In the genomic region with DNA sequence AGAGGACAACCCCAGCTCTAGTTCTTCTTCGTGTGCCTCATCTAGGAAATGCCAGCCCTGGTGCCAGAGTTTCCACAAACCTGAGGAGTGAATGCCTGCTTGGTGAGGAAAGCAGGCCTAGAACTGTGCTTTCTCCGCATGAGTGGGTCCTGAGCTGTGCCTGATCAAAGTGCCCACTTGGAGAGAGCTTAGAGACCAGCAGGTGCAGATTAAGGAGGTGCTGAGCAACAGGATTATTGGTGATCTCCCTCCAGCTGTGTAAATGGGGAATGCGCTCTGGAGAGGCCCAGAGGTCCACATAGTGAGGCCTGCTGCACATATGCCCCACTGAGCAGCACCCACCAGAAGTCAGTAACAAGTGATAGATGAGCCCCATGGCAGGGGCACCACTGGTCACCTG, we compare ENCODE assay signal across 21 cellular contexts.
DNase-seq lines count a peak whose midpoint lies in the region; ATAC-seq lines count a peak whose summit lies in the region.
"Had no signal": no experiment of that assay in that cellular context is flagged by ENCODE, and none has a peak within 500 bp of the region (broad histone marks: within the 10 kb centered on the region; RNA-seq: fewer than 3 reads in every experiment).

No MANE protein-coding gene starts in this region.

- H3K36me3 ChIP-seq in BLaER1 treated with 17β-estradiol and CSF1 and Interleukin-3, amounts not matched to agents 10 nM and 100 nM: no peaks in the 10 kb centered on the region
- H3K36me3 ChIP-seq: MG63 had no signal

- H3K4me2 ChIP-seq in BLaER1 treated with 17β-estradiol and CSF1 and Interleukin-3, amounts not matched to agents 10 nM and 100 nM: peak overlapping the region in 9 of 11 experiments; percentile 14 to 60 (median 42); a peak in 15 of 22 replicates
- H3K4me2 ChIP-seq: GM23338, SK-N-SH had no signal

- in situ Hi-C loops in G401 (cut with HindIII; ENCODE audit: low sequenced_read_pairs): no loop called here

- no peak overlapping the region for H3K9ac ChIP-seq in BLaER1 treated with 17β-estradiol and CSF1 and Interleukin-3, amounts not matched to agents 10 nM and 100 nM
- H3K9ac ChIP-seq: SK-N-SH had no signal

- peaks cover 0 to 16% (median 11%) of the 10 kb centered on the region in 10 experiments; a peak in 15 of 20 replicates for H3K4me1 ChIP-seq in BLaER1 treated with 17β-estradiol and CSF1 and Interleukin-3, amounts not matched to agents 10 nM and 100 nM

- no peak overlapping the region for H3K27ac ChIP-seq in BLaER1 treated with 17β-estradiol and CSF1 and Interleukin-3, amounts not matched to agents 10 nM and 100 nM
- H3K27ac ChIP-seq: C4-2B had no signal

- ATAC-seq in GM21723 (IDR thresholded peaks at IDR 0.05; ENCODE audit: unreplicated experiment) (no peak), HG02973 (IDR thresholded peaks at IDR 0.05; ENCODE audit: unreplicated experiment) (no peak)
- no peak for ATAC-seq in activated CD4-positive, CD25-positive, alpha-beta regulatory T cell treated with anti-CD3 and anti-CD28 coated beads, Interleukin-2, amount 50 U/mL, for 24 hours
- ATAC-seq: GM23338, HCT116 had no signal

- no peak overlapping the region for H3K4me3 ChIP-seq in BLaER1 treated with 17β-estradiol and CSF1 and Interleukin-3, amounts not matched to agents 10 nM and 100 nM
- H3K4me3 ChIP-seq: GM23338, MG63 had no signal

- no peaks in the 10 kb centered on the region for H3K9me3 ChIP-seq in BLaER1 treated with 17β-estradiol and CSF1 and Interleukin-3, amounts not matched to agents 10 nM and 100 nM (replicated peaks in 1 of 11)
- H3K9me3 ChIP-seq: MG63, SK-N-SH had no signal

- DNase-seq in DMS79 treated with DMSO at 0.1 percent for 48 hours (lab: John Stamatoyannopoulos, UW) (peak; percentile 94), NCI-H2029 treated with DMSO at 0.1 percent for 48 hours (lab: John Stamatoyannopoulos, UW) (peak; percentile 88), NCI-H82 (lab: John Stamatoyannopoulos, UW) (peak; percentile 95), G401 (ENCODE audit: low spot score) (no peak)
- DNase-seq: GDM1, Kasumi-1, MG63, NCI-H1048, NCI-H187, NCI-H526, OCI-M1, RPMI8226, SHP77 treated with DMSO at 0.1 percent for 48 hours, SK-N-SH had no signal

- H3K27me3 ChIP-seq in BLaER1 treated with 17β-estradiol and CSF1 and Interleukin-3, amounts not matched to agents 10 nM and 100 nM: no peaks in the 10 kb centered on the region
- H3K27me3 ChIP-seq: MG63 had no signal

- H4K20me1 ChIP-seq in BLaER1 treated with 17β-estradiol and CSF1 and Interleukin-3, amounts not matched to agents 10 nM and 100 nM: no peaks in the 10 kb centered on the region; a peak in 1 of 22 replicates
